Comparison of ENCODE assay signal across 10 cellular contexts in genomic region chr3:179464296-179465092, GRCh38. TPM values are rescaled to one million over a fixed set of nuclear protein-coding genes. Genes with fewer than 3 reads are reported as not detected.
DNase-seq lines count a peak whose midpoint lies in the region; ATAC-seq, FAIRE-seq and TF ChIP-seq lines count a peak whose summit lies in the region.
"Had no signal": no experiment of that assay in that cellular context is flagged by ENCODE, and none has a peak within 500 bp of the region (broad histone marks: within the 10 kb centered on the region; RNA-seq: fewer than 3 reads in every experiment).

No MANE protein-coding gene starts in this region.

- peak; percentile 24 to 47 for ATAC-seq in lower lobe of right lung

- H4K91ac ChIP-seq in H9 (ENCODE audit: insufficient read length, low read depth, low read length), result no peak overlapping the region

- no peak overlapping the region for H2BK5ac ChIP-seq in H9 (ENCODE audit: insufficient read length, low read length)

- no peak overlapping the region for H3K27ac ChIP-seq in H9 (ENCODE audit: insufficient read length, low read depth, low read length)
- H3K27ac ChIP-seq in PC-9, result no peak overlapping the region
- H3K27ac ChIP-seq in lower lobe of right lung, result no peak overlapping the region
- H3K27ac ChIP-seq in tibial artery, result no peak overlapping the region
- H3K27ac ChIP-seq: VCaP had no signal

- H2BK20ac ChIP-seq in H9 (ENCODE audit: low read depth, low read length, poor library complexity, severe bottlenecking), result no peak overlapping the region

- no peaks in the 10 kb centered on the region for H3F3A ChIP-seq in PC-9 (ENCODE audit: insufficient read depth, low read depth)

- H3K79me2 ChIP-seq in H9 (ENCODE audit: insufficient read depth, low read length) (no peaks in the 10 kb centered on the region), PC-9 (ENCODE audit: low read depth) (no peaks in the 10 kb centered on the region)

- no peak overlapping the region for H3K23ac ChIP-seq in H9 (ENCODE audit: insufficient read length, low read depth, low read length)

- no peak overlapping the region for H2BK12ac ChIP-seq in H9 (ENCODE audit: insufficient read length, low read depth, low read length)

- POLR2A ChIA-PET in PC-9 (lab: Charles Lee; ENCODE audit: unreplicated experiment), result no interaction called here

- peak overlapping the region; percentile 32 to 92 (median 83); a peak in 5 of 7 replicates for H3K27ac Mint-ChIP-seq in H9
- H3K27ac Mint-ChIP-seq: endodermal cell had no signal

- DNase-seq in GM12891 (ENCODE audit: insufficient read length, low spot score) (no peak), H9 (no peak), PC-9 (peak in 1 of 2 experiments; percentile 67), lower lobe of right lung (peak; percentile 46), D721Med (ENCODE audit: insufficient read length, low spot score) (no peak), kidney glomerular epithelial cell (lab: John Stamatoyannopoulos, UW) (no peak), tibial artery (no peak), putamen (ENCODE audit: low spot score) (no peak)
- DNase-seq: endodermal cell had no signal

- no peaks in the 10 kb centered on the region; a peak in 1 of 5 replicates for H3K9me3 Mint-ChIP-seq in H9
- H3K9me3 Mint-ChIP-seq: endodermal cell had no signal

- no peak overlapping the region for H2BK120ac ChIP-seq in H9 (ENCODE audit: low read depth, low read length, poor library complexity, severe bottlenecking)

- H3K56ac ChIP-seq in H9 (ENCODE audit: insufficient read length, low read depth, low read length), result no peak overlapping the region

- H3K9ac ChIP-seq in H9 (ENCODE audit: extremely low read depth, insufficient read length, low read length), result no peak overlapping the region

- H3K27me3 ChIP-seq in H9 (ENCODE audit: insufficient read depth, low read length) (no peaks in the 10 kb centered on the region), PC-9 (ENCODE audit: insufficient read depth, low read depth) (no peaks in the 10 kb centered on the region), lower lobe of right lung (ENCODE audit: low read depth) (no peaks in the 10 kb centered on the region), tibial artery (no peaks in the 10 kb centered on the region)

- H3K9me3 ChIP-seq in H9 (ENCODE audit: control insufficient read depth, low read depth, low read length) (no peaks in the 10 kb centered on the region), PC-9 (ENCODE audit: insufficient read depth, low read depth) (no peaks in the 10 kb centered on the region), lower lobe of right lung (no peaks in the 10 kb centered on the region), tibial artery (no peaks in the 10 kb centered on the region)

- H3K4me3 Mint-ChIP-seq in H9, result peak overlapping the region in 1 of 2 experiments; percentile 29; a peak in 2 of 5 replicates
- H3K4me3 Mint-ChIP-seq: endodermal cell had no signal

- H3K36me3 ChIP-seq in PC-9 (ENCODE audit: low read depth) (no peaks in the 10 kb centered on the region), lower lobe of right lung (no peaks in the 10 kb centered on the region), tibial artery (no peaks in the 10 kb centered on the region)

- no peak overlapping the region for H2AK5ac ChIP-seq in H9 (ENCODE audit: insufficient read length, low read length)

- H3K23me2 ChIP-seq in H9 (ENCODE audit: insufficient read length, low read depth, low read length, poor library complexity, severe bottlenecking), result no peaks in the 10 kb centered on the region

- H3K4me1 ChIP-seq in H9 (ENCODE audit: insufficient read depth, low read length) (no peaks in the 10 kb centered on the region; the same call in 1 of the 2 replicates), PC-9 (replicated peaks; ENCODE audit: insufficient read depth) (no peaks in the 10 kb centered on the region), lower lobe of right lung (peaks cover 13% of the 10 kb centered on the region), tibial artery (no peaks in the 10 kb centered on the region)

- no peak overlapping the region for H2BK15ac ChIP-seq in H9 (ENCODE audit: low read depth, low read length)

- no peak overlapping the region for H2AFZ ChIP-seq in H9 (ENCODE audit: low read length)
- H2AFZ ChIP-seq in PC-9, result peak overlapping the region; percentile 41

- no peak overlapping the region for H3K4me2 ChIP-seq in H9 (ENCODE audit: insufficient read depth, insufficient read length, low read length)
- no peak overlapping the region for H3K4me2 ChIP-seq in PC-9

- no peaks in the 10 kb centered on the region for H3K9me2 ChIP-seq in PC-9 (ENCODE audit: insufficient read depth)

- no peak overlapping the region for H3K18ac ChIP-seq in H9 (ENCODE audit: insufficient read length, low read depth, low read length)

- WGBS in H9 (ENCODE audit: extremely low coverage, insufficient read length, low lambda C conversion rate), result no CpG with 5 or more reads among the region's 19 CpGs

- FAIRE-seq in GM12891 (lab: Jason Lieb, UNC), result peak; percentile 74
- no peak for FAIRE-seq in D721Med (lab: Jason Lieb, UNC)

- no TSS peak for BruUV-seq in PC-9 (replicated peaks; lab: Mats Ljungman, UMichigan)

- H3K14ac ChIP-seq in H9 (ENCODE audit: insufficient read depth, low read length), result no peak overlapping the region

- H4K20me1 ChIP-seq in H9 (ENCODE audit: control insufficient read depth, insufficient read depth, insufficient read length) (no peaks in the 10 kb centered on the region), PC-9 (ENCODE audit: insufficient read depth) (no peaks in the 10 kb centered on the region)

- TF ChIP-seq POLR2A in GM12891 (IDR thresholded peaks at IDR 0.05; ENCODE audit: low read depth, low read length), result no peak

- H3K4me3 ChIP-seq in PC-9 (no peak overlapping the region), lower lobe of right lung (no peak overlapping the region), tibial artery (no peak overlapping the region)

- H4K8ac ChIP-seq in H9 (replicated peaks; ENCODE audit: insufficient read length, low read depth, low read length), result no peak overlapping the region

- no peak overlapping the region for H4K5ac ChIP-seq in H9 (ENCODE audit: insufficient read length, low read depth, low read length)

- CTCF ChIA-PET in PC-9 (lab: Charles Lee), result no interaction called here

- H3K36me3 Mint-ChIP-seq in H9 (ENCODE audit: insufficient read depth in 1 of 3, low read depth in 3 of 3), result no peaks in the 10 kb centered on the region

- peaks cover 1% of the 10 kb centered on the region; the same call in 1 of the 2 replicates for H3K27me3 Mint-ChIP-seq in H9 (ENCODE audit: low read depth)

- H3K4ac ChIP-seq in H9 (ENCODE audit: low read depth, low read length), result no peak overlapping the region

- no peaks in the 10 kb centered on the region for H3K79me1 ChIP-seq in H9 (ENCODE audit: insufficient read depth, low read depth, low read length, poor library complexity, severe bottlenecking)

- intact Hi-C loops in PC-9 (cut with micrococcal nuclease; ENCODE audit: unreplicated experiment) (no loop called here), lower lobe of right lung (cut with DNase I) (no loop called here), tibial artery (cut with DNase I; ENCODE audit: low total_unique reads) (no loop called here)

- TF ChIP-seq CTCF in H9 (conservative IDR thresholded peaks at IDR 0.05), result no peak
- no peak for TF ChIP-seq CTCF in PC-9 (conservative IDR thresholded peaks at IDR 0.05)
- no peak for TF ChIP-seq CTCF in lower lobe of right lung (IDR thresholded peaks at IDR 0.05)
- no peak for TF ChIP-seq CTCF in D721Med (IDR thresholded peaks at IDR 0.05; ENCODE audit: insufficient read depth, missing control alignments)
- no peak for TF ChIP-seq CTCF in tibial artery (IDR thresholded peaks at IDR 0.05)

- no peak overlapping the region for H3T11ph ChIP-seq in H9 (ENCODE audit: low read length)

- peaks cover 8 to 15% of the 10 kb centered on the region in 2 experiments for H3K4me1 Mint-ChIP-seq in H9

TF ChIP-seq in GM12891, 5 proteins besides CTCF, POLR2A, EP300 and RAD21:
- TF ChIP-seq POU2F2 (IDR thresholded peaks at IDR 0.05; ENCODE audit: low read depth, low read length) (no peak), POLR2AphosphoS5 (IDR thresholded peaks at IDR 0.05; ENCODE audit: low read depth, low read length) (no peak), TAF1 (IDR thresholded peaks at IDR 0.05; ENCODE audit: low read depth, low read length) (no peak), PAX5 (IDR thresholded peaks at IDR 0.05; ENCODE audit: insufficient read depth, low read length, severe bottlenecking) (no peak), SPI1 (IDR thresholded peaks at IDR 0.05; ENCODE audit: low read depth, low read length) (no peak)

RNA-seq across cellular contexts. Expression of gene GNB4, which starts 13.2 kb away (rescaled TPM):
- polyA plus RNA-seq in GM12891 (2012; ENCODE audit: low read depth, missing spikeins), result 0.42 TPM
- total RNA-seq in H9 (2021), result 24.2 and 25.0 TPM in 2 replicates
- 18.0 and 19.4 TPM in 2 replicates for total RNA-seq in PC-9 (2021)
- 60.5 TPM for total RNA-seq in lower lobe of right lung
